In genomic region chr9:97598461-97599288, GRCh38 we compare ENCODE assay signal across 8 cellular contexts. TPM values are rescaled to one million over a fixed set of nuclear protein-coding genes. Genes with fewer than 3 reads are reported as not detected.
DNase-seq lines count a peak whose midpoint lies in the region; ATAC-seq, FAIRE-seq and TF ChIP-seq lines count a peak whose summit lies in the region.

No MANE protein-coding gene starts in this region.

- in situ Hi-C loops in HepG2 (cut with HindIII; ENCODE audit: extremely low pct_ligation_motif_present, low pct_unique_long_range_greater_than_20kb) = loop anchor here (10.0 kb wide), 1 partner anchor 134 kb away; no protein-coding TSS in a partner anchor

- no peak for TF ChIP-seq POLR2A in HepG2 (IDR thresholded peaks at IDR 0.05; ENCODE audit: insufficient read depth in 1 of 2, low read depth in 2 of 2, low read length in 2 of 2)

- 21% methylated on average over 11 of the region's 11 CpGs for WGBS in HepG2 (ENCODE audit: low lambda C conversion rate)

- ATAC-seq in GM19324 (IDR thresholded peaks at IDR 0.05; ENCODE audit: low FRiP score, unreplicated experiment) (peak; percentile 74), HG03439 (IDR thresholded peaks at IDR 0.05; ENCODE audit: unreplicated experiment) (peak; percentile 74), HepG2 (peak; percentile 91)
- peak; percentile 99 for ATAC-seq in activated CD4-positive, alpha-beta T cell treated with anti-CD3 and anti-CD28 coated beads for 36 hours

- peaks cover 6% of the 10 kb centered on the region for H3K4me1 ChIP-seq in HepG2 (ENCODE audit: insufficient read depth, low read length)

- peak overlapping the region; percentile 66 for H3K27ac Mint-ChIP-seq in activated CD4-positive, alpha-beta T cell treated with anti-CD3 and anti-CD28 coated beads for 36 hours

- peak; percentile 89 for FAIRE-seq in HepG2 (lab: Jason Lieb, UNC)

- H3K79me2 ChIP-seq in HepG2 (ENCODE audit: insufficient read depth, low read length) = no peaks in the 10 kb centered on the region

- no peak for TF ChIP-seq EP300 in HepG2 (IDR thresholded peaks at IDR 0.05; ENCODE audit: low read depth in 2 of 2, low read length in 2 of 2)
- no peak for TF ChIP-seq EP300 in HepG2 (CRISPR knock-in tag; IDR thresholded peaks at IDR 0.05; ENCODE audit: borderline replicate concordance)

- peaks cover 16 to 30% of the 10 kb centered on the region in 2 experiments for H3K36me3 ChIP-seq in HepG2 (replicated peaks in 1 of 2; ENCODE audit: control insufficient read depth in 1 of 2, insufficient read depth in 2 of 2, low read length in 2 of 2)

- DNase-seq in NCI-H510A (lab: John Stamatoyannopoulos, UW) (peak; percentile 37), cerebellum (ENCODE audit: low spot score) (peak; percentile 73), HepG2 (ENCODE audit: low spot score) (peak; percentile 69)
- DNase-seq in activated CD4-positive, alpha-beta T cell treated with anti-CD3 and anti-CD28 coated beads for 36 hours = peak; percentile 85
- peak; percentile 56 to 60 for DNase-seq in stimulated activated CD4-positive, alpha-beta T cell treated with anti-CD3 and anti-CD28 coated beads, Interleukin-4, amount 100 ng/mL, for 48 hours (ENCODE audit: low read depth in 2 of 2)

- H3K9ac ChIP-seq in HepG2 (ENCODE audit: insufficient read depth, low read depth, low read length) = no peak overlapping the region

- H3K9me3 ChIP-seq in HepG2 (ENCODE audit: low read length) = no peaks in the 10 kb centered on the region

- peaks cover 13% of the 10 kb centered on the region for H3K36me3 Mint-ChIP-seq in activated CD4-positive, alpha-beta T cell treated with anti-CD3 and anti-CD28 coated beads for 36 hours (ENCODE audit: low read depth)

- no peaks in the 10 kb centered on the region for H4K20me1 ChIP-seq in HepG2 (ENCODE audit: insufficient read depth, low read length)

- peaks cover 7% of the 10 kb centered on the region for H3K4me1 Mint-ChIP-seq in activated CD4-positive, alpha-beta T cell treated with anti-CD3 and anti-CD28 coated beads for 36 hours

- no peaks in the 10 kb centered on the region for H3K9me3 Mint-ChIP-seq in activated CD4-positive, alpha-beta T cell treated with anti-CD3 and anti-CD28 coated beads for 36 hours (ENCODE audit: low read depth)

- no peaks in the 10 kb centered on the region for H3K27me3 ChIP-seq in HepG2 (ENCODE audit: control insufficient read depth in 1 of 2, insufficient read depth in 2 of 2, low read length in 2 of 2)

- H3K27ac ChIP-seq in C4-2B (no peak overlapping the region), HepG2 (ENCODE audit: extremely low read length, insufficient read depth, low read length) (no peak overlapping the region)

- CTCF ChIA-PET in activated CD4-positive, alpha-beta T cell treated with anti-CD3 and anti-CD28 coated beads for 36 hours (lab: Charles Lee) = interaction anchor here (0.5 to 9.0 kb wide), 55 partner anchors 9 to 1206 kb away, joined by 3 to 135 read pairs (median 5); partner anchors contain the start of genes NCBP1, TDRD7, TMOD1 and TSTD2
- CTCF ChIA-PET in HepG2 (lab: Yijun Ruan, JAX; ENCODE audit: low intra/inter-chr PET ratio, low total read pairs) = interaction anchor here (1.2 to 3.4 kb wide), 2 partner anchors 97 to 130 kb away, joined by 3 to 23 read pairs; partner anchors contain the start of gene TMOD1

- POLR2A ChIA-PET in activated CD4-positive, alpha-beta T cell treated with anti-CD3 and anti-CD28 coated beads for 36 hours (lab: Charles Lee) = interaction anchor here (0.6 kb wide), 1 partner anchor 41 kb away, joined by 3 read pairs; no protein-coding TSS in a partner anchor
- POLR2A ChIA-PET in HepG2 (lab: Yijun Ruan, JAX) = interaction anchor here (1.7 kb wide), 1 partner anchor 212 kb away, joined by 11 read pairs; no protein-coding TSS in a partner anchor

- no peak overlapping the region for H3K4me3 ChIP-seq in HepG2 (replicated peaks in 1 of 3; ENCODE audit: insufficient read depth in 1 of 3, low read depth in 2 of 3, low read length in 3 of 3)

- H3K27me3 Mint-ChIP-seq in activated CD4-positive, alpha-beta T cell treated with anti-CD3 and anti-CD28 coated beads for 36 hours = no peaks in the 10 kb centered on the region

- TF ChIP-seq RAD21 in HepG2 (CRISPR knock-in tag; IDR thresholded peaks at IDR 0.05) = peak; percentile 53; the same call in 1 of the 2 replicates

- no peak overlapping the region for H2AFZ ChIP-seq in HepG2 (ENCODE audit: low read length)

- intact Hi-C loops in activated CD4-positive, alpha-beta T cell treated with anti-CD3 and anti-CD28 coated beads for 36 hours (cut with DNase I, micrococcal nuclease) = loop anchor here (1.0 to 5.0 kb wide), 6 partner anchors 130 to 741 kb away; partner anchors contain the start of gene TDRD7 (in 1 of the 2)
- intact Hi-C loops in HepG2 (cut with micrococcal nuclease; ENCODE audit: unreplicated experiment) = loop anchor here (1.0 to 5.0 kb wide), 2 partner anchors 130 to 741 kb away; no protein-coding TSS in a partner anchor

- BruUV-seq in HepG2 (replicated peaks; lab: Mats Ljungman, UMichigan) = no TSS peak

- H3K4me3 Mint-ChIP-seq in activated CD4-positive, alpha-beta T cell treated with anti-CD3 and anti-CD28 coated beads for 36 hours = no peak overlapping the region

- peak; percentile 94 for TF ChIP-seq CTCF in C4-2B (conservative IDR thresholded peaks at IDR 0.05)
- peak; percentile 86 for TF ChIP-seq CTCF in HepG2 (CRISPR knock-in tag; IDR thresholded peaks at IDR 0.05)

- H3K4me2 ChIP-seq in HepG2 (ENCODE audit: low read depth, low read length) = peak overlapping the region; percentile 10; the same call in 1 of the 2 replicates

TF ChIP-seq in HepG2, 621 proteins besides CTCF, POLR2A, EP300 and RAD21 (continues in another document):
- no peak for TF ChIP-seq ZNF30 (CRISPR knock-in tag; IDR thresholded peaks at IDR 0.05)
- TF ChIP-seq ZNF468 (CRISPR knock-in tag; IDR thresholded peaks at IDR 0.05) = no peak
- TF ChIP-seq, protein P1, sequence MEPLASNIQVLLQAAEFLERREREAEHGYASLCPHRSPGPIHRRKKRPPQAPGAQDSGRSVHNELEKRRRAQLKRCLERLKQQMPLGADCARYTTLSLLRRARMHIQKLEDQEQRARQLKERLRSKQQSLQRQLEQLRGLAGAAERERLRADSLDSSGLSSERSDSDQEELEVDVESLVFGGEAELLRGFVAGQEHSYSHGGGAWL (CRISPR knock-in tag; IDR thresholded peaks at IDR 0.05) = no peak
- no peak for TF ChIP-seq RFXANK (CRISPR knock-in tag; IDR thresholded peaks at IDR 0.05)
- no peak for TF ChIP-seq FOXA1 (IDR thresholded peaks at IDR 0.05)
- no peak for TF ChIP-seq FOXA1 (CRISPR knock-in tag; IDR thresholded peaks at IDR 0.05)

RNA-seq across cellular contexts. Expression of gene TSTD2, which starts 34.5 kb away (rescaled TPM):
- 10 to 100 TPM; 12.7 to 15.0 TPM for total RNA-seq in activated CD4-positive, alpha-beta T cell treated with anti-CD3 and anti-CD28 coated beads for 36 hours
- total RNA-seq in cerebellum = 37.8 TPM
- 16.0 and 17.0 TPM in 2 replicates for total RNA-seq in HepG2 (2016; rRNA removed; fragmentation: Illumina TruSeq; extraction: Trizol)
- total RNA-seq in HepG2 (2016; cell fraction: cytosol; rRNA removed; fragmentation: Illumina TruSeq; extraction: Trizol; ENCODE audit: low read depth) = 2.0 and 2.6 TPM in 2 replicates
- total RNA-seq in HepG2 (2016; cell fraction: insoluble cytoplasmic fraction; rRNA removed; fragmentation: Illumina TruSeq; extraction: Trizol) = 15.0 and 16.1 TPM in 2 replicates
- total RNA-seq in HepG2 (2016; cell fraction: membrane; rRNA removed; fragmentation: Illumina TruSeq; extraction: Trizol) = 6.6 and 7.8 TPM in 2 replicates
- total RNA-seq in HepG2 (2016; cell fraction: nucleus; rRNA removed; fragmentation: Illumina TruSeq; extraction: Trizol) = 23.1 and 25.4 TPM in 2 replicates
- polyA plus RNA-seq in HepG2 (2011; rRNA removed) = 23.1 and 26.5 TPM in 2 replicates
- 11.0 and 13.8 TPM in 2 replicates for polyA plus RNA-seq in HepG2 (2011; cell fraction: cytosol; rRNA removed)
- polyA plus RNA-seq in HepG2 (2011; cell fraction: nucleus; rRNA removed) = 39.2 and 49.7 TPM in 2 replicates
- 16.2 and 19.0 TPM in 2 replicates for polyA plus RNA-seq in HepG2 (2012)
- polyA plus RNA-seq in HepG2 (2016; cell fraction: cytosol; fragmentation: Illumina TruSeq; extraction: Trizol; ENCODE audit: low read depth) = 1.2 TPM in 2 replicates
- polyA plus RNA-seq in HepG2 (2016; cell fraction: insoluble cytoplasmic fraction; fragmentation: Illumina TruSeq; extraction: Trizol; ENCODE audit: low read depth) = 13.7 and 13.9 TPM in 2 replicates
- polyA plus RNA-seq in HepG2 (2016; cell fraction: membrane; fragmentation: Illumina TruSeq; extraction: Trizol; ENCODE audit: low read depth) = 3.1 and 3.8 TPM in 2 replicates
- polyA plus RNA-seq in HepG2 (2016; cell fraction: nucleus; fragmentation: Illumina TruSeq; extraction: Trizol; ENCODE audit: insufficient read depth, low read depth) = 36.4 and 38.7 TPM in 2 replicates
- 24.8 and 29.2 TPM in 2 replicates for polyA minus RNA-seq in HepG2 (2011; rRNA and poly(A)+ RNA removed; ENCODE audit: low replicate concordance)
- 16.7 and 21.4 TPM in 2 replicates for polyA minus RNA-seq in HepG2 (2011; cell fraction: cytosol; rRNA and poly(A)+ RNA removed)
- 49.7 and 59.2 TPM in 2 replicates for polyA minus RNA-seq in HepG2 (2011; cell fraction: nucleus; rRNA and poly(A)+ RNA removed)

RNA-seq across cellular contexts. Expression of gene NCBP1, which starts 34.9 kb away (rescaled TPM):
- 10 to 100 TPM; 42.2 to 43.0 TPM for total RNA-seq in activated CD4-positive, alpha-beta T cell treated with anti-CD3 and anti-CD28 coated beads for 36 hours
- total RNA-seq in cerebellum (47.0 TPM), HepG2 (2016; rRNA removed; fragmentation: Illumina TruSeq; extraction: Trizol) (40.2 and 46.5 TPM in 2 replicates)
- total RNA-seq in HepG2 (2016; cell fraction: cytosol; rRNA removed; fragmentation: Illumina TruSeq; extraction: Trizol; ENCODE audit: low read depth) = 6.3 and 9.7 TPM in 2 replicates
- 41.4 and 48.1 TPM in 2 replicates for total RNA-seq in HepG2 (2016; cell fraction: insoluble cytoplasmic fraction; rRNA removed; fragmentation: Illumina TruSeq; extraction: Trizol)
- total RNA-seq in HepG2 (2016; cell fraction: membrane; rRNA removed; fragmentation: Illumina TruSeq; extraction: Trizol) = 11.1 and 11.8 TPM in 2 replicates
- total RNA-seq in HepG2 (2016; cell fraction: nucleus; rRNA removed; fragmentation: Illumina TruSeq; extraction: Trizol) = 42.6 and 52.6 TPM in 2 replicates
- 12.4 and 13.3 TPM in 2 replicates for polyA plus RNA-seq in HepG2 (2011; rRNA removed)
- polyA plus RNA-seq in HepG2 (2011; cell fraction: cytosol; rRNA removed) = 5.2 and 6.8 TPM in 2 replicates
- polyA plus RNA-seq in HepG2 (2011; cell fraction: nucleus; rRNA removed) = 15.4 and 22.1 TPM in 2 replicates
- polyA plus RNA-seq in HepG2 (2012) = 15.3 and 22.1 TPM in 2 replicates
- 2.3 and 2.6 TPM in 2 replicates for polyA plus RNA-seq in HepG2 (2016; cell fraction: cytosol; fragmentation: Illumina TruSeq; extraction: Trizol; ENCODE audit: low read depth)
- 35.0 and 36.2 TPM in 2 replicates for polyA plus RNA-seq in HepG2 (2016; cell fraction: insoluble cytoplasmic fraction; fragmentation: Illumina TruSeq; extraction: Trizol; ENCODE audit: low read depth)
- polyA plus RNA-seq in HepG2 (2016; cell fraction: membrane; fragmentation: Illumina TruSeq; extraction: Trizol; ENCODE audit: low read depth) = 3.4 and 6.0 TPM in 2 replicates
- 46.0 and 62.4 TPM in 2 replicates for polyA plus RNA-seq in HepG2 (2016; cell fraction: nucleus; fragmentation: Illumina TruSeq; extraction: Trizol; ENCODE audit: insufficient read depth, low read depth)
- 15.9 and 28.1 TPM in 2 replicates for polyA minus RNA-seq in HepG2 (2011; rRNA and poly(A)+ RNA removed; ENCODE audit: low replicate concordance)
- polyA minus RNA-seq in HepG2 (2011; cell fraction: cytosol; rRNA and poly(A)+ RNA removed) = 8.4 and 10.3 TPM in 2 replicates
- 51.0 and 59.1 TPM in 2 replicates for polyA minus RNA-seq in HepG2 (2011; cell fraction: nucleus; rRNA and poly(A)+ RNA removed)
